In the genomic region with DNA sequence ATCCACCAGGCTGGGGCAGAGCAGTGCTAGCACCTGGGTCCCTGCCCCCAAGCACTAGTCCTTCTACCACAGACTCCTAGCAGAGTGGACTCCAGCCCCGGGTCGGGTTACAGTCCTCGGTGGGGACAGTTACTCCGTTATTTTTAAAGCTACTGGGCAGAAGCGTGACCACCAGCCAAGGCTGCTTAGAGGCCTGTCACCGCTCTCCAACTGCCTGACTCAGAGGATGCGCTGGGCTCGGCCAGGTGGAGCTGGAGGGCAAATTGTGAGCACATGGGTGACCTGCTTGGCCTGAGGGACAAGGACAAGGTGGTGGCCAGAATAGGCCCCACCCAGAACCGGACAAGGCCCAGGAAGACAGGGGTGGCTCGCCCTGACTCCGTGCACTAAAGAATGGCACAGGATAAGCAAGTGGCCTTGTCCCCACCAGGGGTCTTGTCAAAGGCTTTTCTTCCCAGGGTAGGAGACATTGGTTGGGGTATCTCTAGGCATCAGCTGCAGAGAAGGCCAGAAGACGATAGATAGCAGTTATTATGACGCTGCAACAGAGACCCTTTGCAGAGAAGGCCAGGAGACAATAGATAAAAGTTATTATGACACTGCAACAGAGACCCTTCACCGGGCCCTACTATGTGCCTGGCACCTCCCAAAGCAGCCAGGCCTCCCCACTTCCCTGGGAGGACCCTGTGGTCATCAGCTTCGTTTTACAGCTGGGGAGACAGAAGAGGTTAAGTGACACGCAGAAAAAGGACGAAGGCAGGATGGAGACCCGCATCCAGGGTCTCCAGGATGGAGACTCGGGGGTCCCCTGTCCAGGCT, we compare ENCODE assay signal across 1 cellular context.
TF ChIP-seq lines count a peak whose summit lies in the region.

No MANE protein-coding gene starts in this region.

TF ChIP-seq in K562, 482 proteins besides CTCF, POLR2A, EP300 and RAD21 (continued from another document and continues in another):
- TF ChIP-seq, protein P1, sequence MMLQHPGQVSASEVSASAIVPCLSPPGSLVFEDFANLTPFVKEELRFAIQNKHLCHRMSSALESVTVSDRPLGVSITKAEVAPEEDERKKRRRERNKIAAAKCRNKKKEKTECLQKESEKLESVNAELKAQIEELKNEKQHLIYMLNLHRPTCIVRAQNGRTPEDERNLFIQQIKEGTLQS (IDR thresholded peaks at IDR 0.05): no peak
- TF ChIP-seq, protein P1 (CRISPR knock-in tag; conservative IDR thresholded peaks at IDR 0.05): no peak
- TF ChIP-seq ZNF740 (CRISPR knock-in tag; IDR thresholded peaks at IDR 0.05): no peak
- TF ChIP-seq ZNF740 (tag; IDR thresholded peaks at IDR 0.05): no peak
- no peak for TF ChIP-seq ZBTB2 (IDR thresholded peaks at IDR 0.05)
- 0 out of 2 replicates have a peak, but pooled peaks have one; percentile 27 for TF ChIP-seq CREM (IDR thresholded peaks at IDR 0.05; ENCODE audit: low read depth)
- TF ChIP-seq, protein P2, sequence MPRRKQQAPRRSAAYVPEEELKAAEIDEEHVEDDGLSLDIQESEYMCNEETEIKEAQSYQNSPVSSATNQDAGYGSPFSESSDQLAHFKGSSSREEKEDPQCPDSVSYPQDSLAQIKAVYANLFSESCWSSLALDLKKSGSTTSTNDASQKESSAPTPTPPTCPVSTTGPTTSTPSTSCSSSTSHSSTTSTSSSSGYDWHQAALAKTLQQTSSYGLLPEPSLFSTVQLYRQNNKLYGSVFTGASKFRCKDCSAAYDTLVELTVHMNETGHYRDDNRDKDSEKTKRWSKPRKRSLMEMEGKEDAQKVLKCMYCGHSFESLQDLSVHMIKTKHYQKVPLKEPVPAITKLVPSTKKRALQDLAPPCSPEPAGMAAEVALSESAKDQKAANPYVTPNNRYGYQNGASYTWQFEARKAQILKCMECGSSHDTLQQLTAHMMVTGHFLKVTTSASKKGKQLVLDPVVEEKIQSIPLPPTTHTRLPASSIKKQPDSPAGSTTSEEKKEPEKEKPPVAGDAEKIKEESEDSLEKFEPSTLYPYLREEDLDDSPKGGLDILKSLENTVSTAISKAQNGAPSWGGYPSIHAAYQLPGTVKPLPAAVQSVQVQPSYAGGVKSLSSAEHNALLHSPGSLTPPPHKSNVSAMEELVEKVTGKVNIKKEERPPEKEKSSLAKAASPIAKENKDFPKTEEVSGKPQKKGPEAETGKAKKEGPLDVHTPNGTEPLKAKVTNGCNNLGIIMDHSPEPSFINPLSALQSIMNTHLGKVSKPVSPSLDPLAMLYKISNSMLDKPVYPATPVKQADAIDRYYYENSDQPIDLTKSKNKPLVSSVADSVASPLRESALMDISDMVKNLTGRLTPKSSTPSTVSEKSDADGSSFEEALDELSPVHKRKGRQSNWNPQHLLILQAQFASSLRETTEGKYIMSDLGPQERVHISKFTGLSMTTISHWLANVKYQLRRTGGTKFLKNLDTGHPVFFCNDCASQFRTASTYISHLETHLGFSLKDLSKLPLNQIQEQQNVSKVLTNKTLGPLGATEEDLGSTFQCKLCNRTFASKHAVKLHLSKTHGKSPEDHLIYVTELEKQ (CRISPR knock-in tag; IDR thresholded peaks at IDR 0.05): no peak
- no peak for TF ChIP-seq HEY1 (CRISPR knock-in tag; IDR thresholded peaks at IDR 0.05; ENCODE audit: borderline replicate concordance)
- TF ChIP-seq SMAD3 (CRISPR knock-in tag; conservative IDR thresholded peaks at IDR 0.05): no peak
- TF ChIP-seq, protein P3, sequence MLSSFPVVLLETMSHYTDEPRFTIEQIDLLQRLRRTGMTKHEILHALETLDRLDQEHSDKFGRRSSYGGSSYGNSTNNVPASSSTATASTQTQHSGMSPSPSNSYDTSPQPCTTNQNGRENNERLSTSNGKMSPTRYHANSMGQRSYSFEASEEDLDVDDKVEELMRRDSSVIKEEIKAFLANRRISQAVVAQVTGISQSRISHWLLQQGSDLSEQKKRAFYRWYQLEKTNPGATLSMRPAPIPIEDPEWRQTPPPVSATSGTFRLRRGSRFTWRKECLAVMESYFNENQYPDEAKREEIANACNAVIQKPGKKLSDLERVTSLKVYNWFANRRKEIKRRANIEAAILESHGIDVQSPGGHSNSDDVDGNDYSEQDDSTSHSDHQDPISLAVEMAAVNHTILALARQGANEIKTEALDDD (IDR thresholded peaks at IDR 0.05): no peak
- peak; percentile 96 for TF ChIP-seq ZKSCAN1 (IDR thresholded peaks at IDR 0.05; ENCODE audit: low read depth, low read length)
- TF ChIP-seq, protein P4, sequence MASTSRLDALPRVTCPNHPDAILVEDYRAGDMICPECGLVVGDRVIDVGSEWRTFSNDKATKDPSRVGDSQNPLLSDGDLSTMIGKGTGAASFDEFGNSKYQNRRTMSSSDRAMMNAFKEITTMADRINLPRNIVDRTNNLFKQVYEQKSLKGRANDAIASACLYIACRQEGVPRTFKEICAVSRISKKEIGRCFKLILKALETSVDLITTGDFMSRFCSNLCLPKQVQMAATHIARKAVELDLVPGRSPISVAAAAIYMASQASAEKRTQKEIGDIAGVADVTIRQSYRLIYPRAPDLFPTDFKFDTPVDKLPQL (IDR thresholded peaks at IDR 0.05; ENCODE audit: extremely low read depth, insufficient read length): no peak
- no peak for TF ChIP-seq NELFE (IDR thresholded peaks at IDR 0.05; ENCODE audit: insufficient read depth, insufficient read length)
- TF ChIP-seq KLF6 (CRISPR knock-in tag; IDR thresholded peaks at IDR 0.05; ENCODE audit: borderline replicate concordance): no peak
- TF ChIP-seq ZKSCAN8 (CRISPR knock-in tag; IDR thresholded peaks at IDR 0.05): no peak
- no peak for TF ChIP-seq ZKSCAN3 (CRISPR knock-in tag; IDR thresholded peaks at IDR 0.05)
- TF ChIP-seq XRCC4 (IDR thresholded peaks at IDR 0.05; ENCODE audit: extremely low read depth, insufficient read depth, insufficient read length): no peak
- peak; percentile 37 to 49; a peak in 3 of 4 replicates for TF ChIP-seq NRF1 (conservative IDR thresholded peaks at IDR 0.05 in 1 of 2, IDR thresholded peaks at IDR 0.05 in 1 of 2)
- TF ChIP-seq, protein P5, sequence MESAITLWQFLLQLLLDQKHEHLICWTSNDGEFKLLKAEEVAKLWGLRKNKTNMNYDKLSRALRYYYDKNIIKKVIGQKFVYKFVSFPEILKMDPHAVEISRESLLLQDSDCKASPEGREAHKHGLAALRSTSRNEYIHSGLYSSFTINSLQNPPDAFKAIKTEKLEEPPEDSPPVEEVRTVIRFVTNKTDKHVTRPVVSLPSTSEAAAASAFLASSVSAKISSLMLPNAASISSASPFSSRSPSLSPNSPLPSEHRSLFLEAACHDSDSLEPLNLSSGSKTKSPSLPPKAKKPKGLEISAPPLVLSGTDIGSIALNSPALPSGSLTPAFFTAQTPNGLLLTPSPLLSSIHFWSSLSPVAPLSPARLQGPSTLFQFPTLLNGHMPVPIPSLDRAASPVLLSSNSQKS (CRISPR knock-in tag; IDR thresholded peaks at IDR 0.05): no peak
- TF ChIP-seq ZNF384 (IDR thresholded peaks at IDR 0.05; ENCODE audit: low read depth, low read length): no peak
- TF ChIP-seq ZNF253 (CRISPR knock-in tag; conservative IDR thresholded peaks at IDR 0.05): no peak
- peak; percentile 61 for TF ChIP-seq SMAD4 (CRISPR knock-in tag; conservative IDR thresholded peaks at IDR 0.05)
- TF ChIP-seq, protein P6, sequence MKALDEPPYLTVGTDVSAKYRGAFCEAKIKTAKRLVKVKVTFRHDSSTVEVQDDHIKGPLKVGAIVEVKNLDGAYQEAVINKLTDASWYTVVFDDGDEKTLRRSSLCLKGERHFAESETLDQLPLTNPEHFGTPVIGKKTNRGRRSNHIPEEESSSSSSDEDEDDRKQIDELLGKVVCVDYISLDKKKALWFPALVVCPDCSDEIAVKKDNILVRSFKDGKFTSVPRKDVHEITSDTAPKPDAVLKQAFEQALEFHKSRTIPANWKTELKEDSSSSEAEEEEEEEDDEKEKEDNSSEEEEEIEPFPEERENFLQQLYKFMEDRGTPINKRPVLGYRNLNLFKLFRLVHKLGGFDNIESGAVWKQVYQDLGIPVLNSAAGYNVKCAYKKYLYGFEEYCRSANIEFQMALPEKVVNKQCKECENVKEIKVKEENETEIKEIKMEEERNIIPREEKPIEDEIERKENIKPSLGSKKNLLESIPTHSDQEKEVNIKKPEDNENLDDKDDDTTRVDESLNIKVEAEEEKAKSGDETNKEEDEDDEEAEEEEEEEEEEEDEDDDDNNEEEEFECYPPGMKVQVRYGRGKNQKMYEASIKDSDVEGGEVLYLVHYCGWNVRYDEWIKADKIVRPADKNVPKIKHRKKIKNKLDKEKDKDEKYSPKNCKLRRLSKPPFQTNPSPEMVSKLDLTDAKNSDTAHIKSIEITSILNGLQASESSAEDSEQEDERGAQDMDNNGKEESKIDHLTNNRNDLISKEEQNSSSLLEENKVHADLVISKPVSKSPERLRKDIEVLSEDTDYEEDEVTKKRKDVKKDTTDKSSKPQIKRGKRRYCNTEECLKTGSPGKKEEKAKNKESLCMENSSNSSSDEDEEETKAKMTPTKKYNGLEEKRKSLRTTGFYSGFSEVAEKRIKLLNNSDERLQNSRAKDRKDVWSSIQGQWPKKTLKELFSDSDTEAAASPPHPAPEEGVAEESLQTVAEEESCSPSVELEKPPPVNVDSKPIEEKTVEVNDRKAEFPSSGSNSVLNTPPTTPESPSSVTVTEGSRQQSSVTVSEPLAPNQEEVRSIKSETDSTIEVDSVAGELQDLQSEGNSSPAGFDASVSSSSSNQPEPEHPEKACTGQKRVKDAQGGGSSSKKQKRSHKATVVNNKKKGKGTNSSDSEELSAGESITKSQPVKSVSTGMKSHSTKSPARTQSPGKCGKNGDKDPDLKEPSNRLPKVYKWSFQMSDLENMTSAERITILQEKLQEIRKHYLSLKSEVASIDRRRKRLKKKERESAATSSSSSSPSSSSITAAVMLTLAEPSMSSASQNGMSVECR (CRISPR knock-in tag; IDR thresholded peaks at IDR 0.05): no peak
- no peak for TF ChIP-seq ADNP (tag; IDR thresholded peaks at IDR 0.05)
- TF ChIP-seq ZNF398 (CRISPR knock-in tag; IDR thresholded peaks at IDR 0.05): no peak
- TF ChIP-seq, protein P7, sequence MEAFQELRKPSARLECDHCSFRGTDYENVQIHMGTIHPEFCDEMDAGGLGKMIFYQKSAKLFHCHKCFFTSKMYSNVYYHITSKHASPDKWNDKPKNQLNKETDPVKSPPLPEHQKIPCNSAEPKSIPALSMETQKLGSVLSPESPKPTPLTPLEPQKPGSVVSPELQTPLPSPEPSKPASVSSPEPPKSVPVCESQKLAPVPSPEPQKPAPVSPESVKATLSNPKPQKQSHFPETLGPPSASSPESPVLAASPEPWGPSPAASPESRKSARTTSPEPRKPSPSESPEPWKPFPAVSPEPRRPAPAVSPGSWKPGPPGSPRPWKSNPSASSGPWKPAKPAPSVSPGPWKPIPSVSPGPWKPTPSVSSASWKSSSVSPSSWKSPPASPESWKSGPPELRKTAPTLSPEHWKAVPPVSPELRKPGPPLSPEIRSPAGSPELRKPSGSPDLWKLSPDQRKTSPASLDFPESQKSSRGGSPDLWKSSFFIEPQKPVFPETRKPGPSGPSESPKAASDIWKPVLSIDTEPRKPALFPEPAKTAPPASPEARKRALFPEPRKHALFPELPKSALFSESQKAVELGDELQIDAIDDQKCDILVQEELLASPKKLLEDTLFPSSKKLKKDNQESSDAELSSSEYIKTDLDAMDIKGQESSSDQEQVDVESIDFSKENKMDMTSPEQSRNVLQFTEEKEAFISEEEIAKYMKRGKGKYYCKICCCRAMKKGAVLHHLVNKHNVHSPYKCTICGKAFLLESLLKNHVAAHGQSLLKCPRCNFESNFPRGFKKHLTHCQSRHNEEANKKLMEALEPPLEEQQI (IDR thresholded peaks at IDR 0.05): no peak
- no peak for TF ChIP-seq BDP1 (IDR thresholded peaks at IDR 0.05; ENCODE audit: insufficient read depth, insufficient read length)
